Comparison of ENCODE assay signal across 26 cellular contexts in the genomic region with DNA sequence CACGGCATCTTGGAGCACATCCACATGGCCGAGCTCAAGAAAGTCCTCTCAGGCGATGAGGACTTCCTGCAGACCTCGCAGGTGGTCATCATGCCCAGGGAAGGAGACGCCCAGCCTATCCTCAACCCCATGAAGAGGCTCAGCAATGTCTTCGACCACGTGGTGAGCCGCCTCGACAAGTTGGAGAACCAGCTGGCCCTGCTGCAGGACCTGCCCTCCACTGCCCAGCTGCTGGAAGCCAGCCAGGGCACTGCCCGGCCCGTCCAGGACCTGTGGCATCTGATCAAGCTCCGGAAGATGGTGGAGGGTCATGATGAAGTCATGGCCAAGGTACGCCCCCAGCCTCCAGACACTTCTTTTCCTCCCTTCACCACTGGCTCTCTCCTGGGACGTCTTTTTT. TPM values are rescaled to one million over a fixed set of nuclear protein-coding genes. Genes with fewer than 3 reads are reported as not detected.
DNase-seq lines count a peak whose midpoint lies in the region; ATAC-seq, FAIRE-seq and TF ChIP-seq lines count a peak whose summit lies in the region.
"Had no signal": no experiment of that assay in that cellular context is flagged by ENCODE, and none has a peak within 500 bp of the region (broad histone marks: within the 10 kb centered on the region; RNA-seq: fewer than 3 reads in every experiment).

No MANE protein-coding gene starts in this region.

- H3K36me3 ChIP-seq in BLaER1 (no peaks in the 10 kb centered on the region), H1 (ENCODE audit: control insufficient read depth in 2 of 4, insufficient read depth in 4 of 4, low read length in 3 of 4) (no peaks in the 10 kb centered on the region), gastrocnemius medialis (no peaks in the 10 kb centered on the region)

- no peak overlapping the region for H3K14ac ChIP-seq in H1 (ENCODE audit: insufficient read length)

- POLR2A ChIA-PET in H1 (lab: Charles Lee; ENCODE audit: partially characterized antibody): interaction anchor here (1.3 to 1.7 kb wide), 7 partner anchors 9 to 99 kb away, joined by 3 to 9 read pairs (median 4); no protein-coding TSS in a partner anchor

- H3K4me3 Mint-ChIP-seq in stimulated activated effector memory CD8-positive, alpha-beta T cell treated with anti-CD3 and anti-CD28 coated beads, Interleukin-12 subunit alpha, Interleukin-12 subunit beta, amount 100 ng/mL, for 72 hours: no peak overlapping the region
- H3K4me3 Mint-ChIP-seq: CD8-positive, alpha-beta T cell; H9 had no signal

- no peak overlapping the region for H2AFZ ChIP-seq in H1 (ENCODE audit: low read length)
- H2AFZ ChIP-seq: GM23248 had no signal

- no peak overlapping the region for H4K5ac ChIP-seq in H1 (ENCODE audit: insufficient read length, low read depth, low read length)

- no peak overlapping the region for H4K91ac ChIP-seq in H1 (replicated peaks; ENCODE audit: insufficient read length, low read length)

- H3K4me1 ChIP-seq in BLaER1 (peaks cover 46% of the 10 kb centered on the region), H1 (replicated peaks in 1 of 4; ENCODE audit: control insufficient read depth in 3 of 4, insufficient read depth in 4 of 4, low read length in 3 of 4) (peaks cover 0 to 3% (median under 1%) of the 10 kb centered on the region in 4 experiments; a peak in 2 of 7 replicates), gastrocnemius medialis (no peaks in the 10 kb centered on the region)

- no peak for ATAC-seq in stimulated activated effector memory CD8-positive, alpha-beta T cell treated with anti-CD3 and anti-CD28 coated beads, Interleukin-12 subunit alpha, Interleukin-12 subunit beta, amount 100 ng/mL, for 72 hours
- ATAC-seq in gastrocnemius medialis: no peak
- ATAC-seq: CD8-positive, alpha-beta T cell had no signal

- TF ChIP-seq POLR2A in H1 (IDR thresholded peaks at IDR 0.05; ENCODE audit: control extremely low read depth in 1 of 2, low read depth in 2 of 2, low read length in 2 of 2) (no peak), gastrocnemius medialis (IDR thresholded peaks at IDR 0.05) (no peak)

- H2BK12ac ChIP-seq in H1 (ENCODE audit: low read depth, low read length): no peak overlapping the region

- H3K4me1 Mint-ChIP-seq in stimulated activated effector memory CD8-positive, alpha-beta T cell treated with anti-CD3 and anti-CD28 coated beads, Interleukin-12 subunit alpha, Interleukin-12 subunit beta, amount 100 ng/mL, for 72 hours: no peaks in the 10 kb centered on the region

- DNase-seq in HT-29 (ENCODE audit: low spot score): peak; percentile 30
- DNase-seq in H1 (ENCODE audit: low read depth in 1 of 2, low spot score in 2 of 2): no peak
- no peak for DNase-seq in stimulated activated effector memory CD8-positive, alpha-beta T cell treated with anti-CD3 and anti-CD28 coated beads, Interleukin-12 subunit alpha, Interleukin-12 subunit beta, amount 100 ng/mL, for 72 hours (ENCODE audit: low spot score in 2 of 2)
- no peak for DNase-seq in gastrocnemius medialis
- no peak for DNase-seq in posterior vena cava (ENCODE audit: low spot score)
- DNase-seq in epidermal melanocyte (ENCODE audit: insufficient read length, low spot score): no peak
- DNase-seq: C1 segment of cervical spinal cord; CD8-positive, alpha-beta T cell; H9; MV-4-11; NCI-H1105; NCI-H146; NCI-H1930; NCI-H2107; NCI-H446; NCI-H524 treated with DMSO at 0.1 percent for 48 hours; NCI-H82; NK-92 treated with Interleukin-12 subunit alpha and Interleukin-12 subunit beta, amount 100 ng/mL, for 24 hours; RPMI8226; SHP77 treated with DMSO at 0.1 percent for 48 hours; T-helper 1 cell had no signal

- H2BK5ac ChIP-seq in H1 (ENCODE audit: low read depth, low read length): no peak overlapping the region

- intact Hi-C loops in gastrocnemius medialis (cut with DNase I; ENCODE audit: low total_unique reads): no loop called here
- intact Hi-C loops in posterior vena cava (cut with DNase I): no loop called here

- no peak overlapping the region for H3K56ac ChIP-seq in H1 (replicated peaks; ENCODE audit: insufficient read length, low read depth, low read length)

- TF ChIP-seq EP300 in H1 (IDR thresholded peaks at IDR 0.05; ENCODE audit: borderline replicate concordance in 1 of 2, low read depth in 2 of 2, low read length in 2 of 2): no peak

- peak overlapping the region; percentile 60 for H3K27ac ChIP-seq in BLaER1
- no peak overlapping the region for H3K27ac ChIP-seq in H1 (ENCODE audit: low read depth, low read length)
- H3K27ac ChIP-seq in gastrocnemius medialis: no peak overlapping the region
- H3K27ac ChIP-seq: GM23248 had no signal

- H3K27ac Mint-ChIP-seq in stimulated activated effector memory CD8-positive, alpha-beta T cell treated with anti-CD3 and anti-CD28 coated beads, Interleukin-12 subunit alpha, Interleukin-12 subunit beta, amount 100 ng/mL, for 72 hours: peak overlapping the region; percentile 48
- H3K27ac Mint-ChIP-seq: CD8-positive, alpha-beta T cell had no signal

- no peaks in the 10 kb centered on the region for H3K79me2 ChIP-seq in H1 (ENCODE audit: control insufficient read depth in 1 of 2, insufficient read depth in 2 of 2, low read length in 2 of 2)

- TF ChIP-seq CTCF in H1 (IDR thresholded peaks at IDR 0.05; ENCODE audit: control extremely low read depth in 1 of 3, insufficient read depth in 1 of 3, low read depth in 1 of 3, low read length in 3 of 3) (no peak), gastrocnemius medialis (IDR thresholded peaks at IDR 0.05 in 4 of 5, conservative IDR thresholded peaks at IDR 0.05 in 1 of 5) (no peak)

- H3K27me3 ChIP-seq in BLaER1 (no peaks in the 10 kb centered on the region), H1 (replicated peaks in 1 of 4; ENCODE audit: control insufficient read depth in 3 of 4, extremely low read depth in 1 of 4, insufficient read depth in 3 of 4, low read length in 3 of 4) (no peaks in the 10 kb centered on the region), gastrocnemius medialis (no peaks in the 10 kb centered on the region)

- no peak for TF ChIP-seq RAD21 in H1 (IDR thresholded peaks at IDR 0.05 in 1 of 2, conservative IDR thresholded peaks at IDR 0.05 in 1 of 2; ENCODE audit: low read depth in 2 of 2, low read length in 2 of 2)

- no peaks in the 10 kb centered on the region for H3K23me2 ChIP-seq in H1 (ENCODE audit: low read depth, low read length)

- H2AK5ac ChIP-seq in H1 (ENCODE audit: low read depth, low read length): peak overlapping the region; percentile 90

- CTCF ChIA-PET in H1 (lab: Charles Lee; ENCODE audit: partially characterized antibody): interaction anchor here (1.0 to 40.7 kb wide), 6 partner anchors 9 to 93 kb away, joined by 3 to 968 read pairs (median 4); no protein-coding TSS in a partner anchor

- peak overlapping the region; percentile 18; the same call in 1 of the 2 replicates for H2BK20ac ChIP-seq in H1 (ENCODE audit: low read length)

- no peak overlapping the region for H2BK120ac ChIP-seq in H1 (replicated peaks; ENCODE audit: low read depth, low read length)

- H4K8ac ChIP-seq in H1 (ENCODE audit: extremely low read depth, insufficient read depth, low read length): no peak overlapping the region

- H3K36me3 Mint-ChIP-seq in stimulated activated effector memory CD8-positive, alpha-beta T cell treated with anti-CD3 and anti-CD28 coated beads, Interleukin-12 subunit alpha, Interleukin-12 subunit beta, amount 100 ng/mL, for 72 hours: no peaks in the 10 kb centered on the region
- H3K36me3 Mint-ChIP-seq: CD8-positive, alpha-beta T cell had no signal

- peak overlapping the region; percentile 32 for H3K18ac ChIP-seq in H1 (ENCODE audit: extremely low read depth, low read length)

- no peaks in the 10 kb centered on the region for H3K9me3 Mint-ChIP-seq in stimulated activated effector memory CD8-positive, alpha-beta T cell treated with anti-CD3 and anti-CD28 coated beads, Interleukin-12 subunit alpha, Interleukin-12 subunit beta, amount 100 ng/mL, for 72 hours
- H3K9me3 Mint-ChIP-seq: CD8-positive, alpha-beta T cell had no signal

- no peak overlapping the region for H3K23ac ChIP-seq in H1 (ENCODE audit: insufficient read length)

- H3K9me3 ChIP-seq in BLaER1 (no peaks in the 10 kb centered on the region), H1 (ENCODE audit: insufficient read depth in 2 of 2, low read depth in 1 of 2, low read length in 1 of 2) (no peaks in the 10 kb centered on the region), gastrocnemius medialis (no peaks in the 10 kb centered on the region)

- no peak overlapping the region for H3K9ac ChIP-seq in BLaER1
- H3K9ac ChIP-seq in H1 (replicated peaks in 1 of 4; ENCODE audit: extremely low read depth in 1 of 4, low read depth in 3 of 4, low read length in 3 of 4): no peak overlapping the region
- H3K9ac ChIP-seq: GM23248 had no signal

- FAIRE-seq in H1 (lab: Jason Lieb, UNC): no peak
- FAIRE-seq: G401.6 had no signal

- in situ Hi-C loops in gastrocnemius medialis (cut with MboI; ENCODE audit: low sequenced_read_pairs in 4 of 4): no loop called here

- H3K79me1 ChIP-seq in H1 (ENCODE audit: low read depth, low read length): no peaks in the 10 kb centered on the region

- no peaks in the 10 kb centered on the region for H4K20me1 ChIP-seq in BLaER1
- H4K20me1 ChIP-seq in H1 (replicated peaks in 1 of 2; ENCODE audit: control insufficient read depth in 1 of 2, insufficient read depth in 2 of 2, low read length in 2 of 2): peaks cover 0 to 2% of the 10 kb centered on the region in 2 experiments

- H3K4me3 ChIP-seq in BLaER1 (peak overlapping the region; percentile 34), H1 (ENCODE audit: extremely low read depth in 1 of 4, insufficient read depth in 2 of 4, low read depth in 3 of 4, low read length in 4 of 4) (no peak overlapping the region), gastrocnemius medialis (no peak overlapping the region)
- H3K4me3 ChIP-seq: GM23248 had no signal

- no peak overlapping the region for H3K4ac ChIP-seq in H1 (replicated peaks; ENCODE audit: insufficient read length, low read depth, low read length)

- WGBS in H1 (ENCODE audit: extremely low coverage in 1 of 2, insufficient coverage in 1 of 2, insufficient read length in 1 of 2, insufficient replicate concordance in 2 of 2, low coverage in 1 of 2, low lambda C conversion rate in 2 of 2, missing lambda C conversion rate in 1 of 2), 2 experiments: 96% methylated on average over 14 of the region's 14 CpGs; no CpG with 5 or more reads in 1 of the 2 experiments

- 0 out of 2 replicates have a peak overlapping the region, but pooled peaks have one; percentile 5 for H2BK15ac ChIP-seq in H1 (ENCODE audit: low read length)

- peak overlapping the region; percentile 82 for H3K4me2 ChIP-seq in BLaER1
- H3K4me2 ChIP-seq in H1 (ENCODE audit: insufficient read depth in 1 of 2, low read depth in 2 of 2, low read length in 2 of 2): no peak overlapping the region

RNA-seq across cellular contexts. Expression of gene C16orf96, which starts 0.4 kb away (rescaled TPM):
- total RNA-seq in HT-29 (2014; rRNA removed; shearing (Covaris generic)): not detected in 2 replicates
- 1.3 and 1.6 TPM in 2 replicates for total RNA-seq in H1 (2021; fragmentation: NEBNext Ultra II Directional; extraction: Animal tissue kit (Norgen Biotek cat#: 25700))
- 1.0 and 1.8 TPM in 2 replicates for polyA plus RNA-seq in H1 (2011; rRNA removed)
- 0.97 TPM for polyA plus RNA-seq in H1 (2011; cell fraction: cytosol; rRNA removed)
- polyA plus RNA-seq in H1 (2011; cell fraction: nucleus; rRNA removed): 2.1 TPM
- 1.4 to 2.0 TPM (median 1.5 TPM) in 4 replicates for polyA plus RNA-seq in H1 (2012, experiment 1 of 2)
- 1.1 TPM for polyA plus RNA-seq in H1 (2012, experiment 2 of 2)
- polyA plus RNA-seq in H1 (2013, experiment 1 of 2): 0.67 TPM
- 0.72 TPM for polyA plus RNA-seq in H1 (2013, experiment 2 of 2)
- 1.4 and 1.6 TPM in 2 replicates for polyA minus RNA-seq in H1 (2011; rRNA and poly(A)+ RNA removed)
- polyA minus RNA-seq in H1 (2011; cell fraction: cytosol; rRNA and poly(A)+ RNA removed): 1.5 TPM
- polyA minus RNA-seq in H1 (2011; cell fraction: nucleus; rRNA and poly(A)+ RNA removed): 1.9 TPM
- under 1 TPM in 2 of 4 donors, not detected in 2; 0.15 to 0.59 TPM for total RNA-seq in gastrocnemius medialis
- total RNA-seq in posterior vena cava: under 1 TPM; 0.09 to 0.10 TPM
- total RNA-seq: A172, GM23248, MCF 10A had no signal
- polyA plus RNA-seq: GM23248 had no signal

RNA-seq across cellular contexts. Expression of gene CDIP1, which starts 18.0 kb away (rescaled TPM):
- not detected in 2 replicates for total RNA-seq in HT-29 (2014; rRNA removed; shearing (Covaris generic))
- 73.7 and 76.3 TPM in 2 replicates for total RNA-seq in H1 (2021; fragmentation: NEBNext Ultra II Directional; extraction: Animal tissue kit (Norgen Biotek cat#: 25700))
- polyA plus RNA-seq in H1 (2011; rRNA removed): 56.6 and 91.0 TPM in 2 replicates
- 30.3 TPM for polyA plus RNA-seq in H1 (2011; cell fraction: cytosol; rRNA removed)
- polyA plus RNA-seq in H1 (2011; cell fraction: nucleus; rRNA removed): 56.4 TPM
- 63.4 to 93.4 TPM (median 83.5 TPM) in 4 replicates for polyA plus RNA-seq in H1 (2012, experiment 1 of 2)
- polyA plus RNA-seq in H1 (2012, experiment 2 of 2): 84.1 TPM
- 34.2 TPM for polyA plus RNA-seq in H1 (2013, experiment 1 of 2)
- 34.4 TPM for polyA plus RNA-seq in H1 (2013, experiment 2 of 2)
- 28.0 and 32.6 TPM in 2 replicates for polyA minus RNA-seq in H1 (2011; rRNA and poly(A)+ RNA removed)
- polyA minus RNA-seq in H1 (2011; cell fraction: cytosol; rRNA and poly(A)+ RNA removed): 24.1 TPM
- polyA minus RNA-seq in H1 (2011; cell fraction: nucleus; rRNA and poly(A)+ RNA removed): 26.3 TPM
- total RNA-seq in gastrocnemius medialis (10 to 100 TPM; 23.8 to 34.2 (median 25.4) TPM), posterior vena cava (10 to 100 TPM; 19.4 to 21.1 TPM)

RNA-seq across cellular contexts. Expression of gene UBALD1, which starts 58.1 kb away (rescaled TPM):
- total RNA-seq in HT-29 (2014; rRNA removed; shearing (Covaris generic)): 58.0 and 83.0 TPM in 2 replicates
- total RNA-seq in H1 (2021; fragmentation: NEBNext Ultra II Directional; extraction: Animal tissue kit (Norgen Biotek cat#: 25700)): 52.2 and 62.0 TPM in 2 replicates
- polyA plus RNA-seq in H1 (2011; rRNA removed): 28.6 and 48.9 TPM in 2 replicates
- polyA plus RNA-seq in H1 (2011; cell fraction: cytosol; rRNA removed): 20.7 TPM
- polyA plus RNA-seq in H1 (2011; cell fraction: nucleus; rRNA removed): 44.3 TPM
- 31.3 to 45.9 TPM (median 41.7 TPM) in 4 replicates for polyA plus RNA-seq in H1 (2012, experiment 1 of 2)
- polyA plus RNA-seq in H1 (2012, experiment 2 of 2): 25.4 TPM
- polyA plus RNA-seq in H1 (2013, experiment 1 of 2): 36.1 TPM
- polyA plus RNA-seq in H1 (2013, experiment 2 of 2): 36.7 TPM
- polyA minus RNA-seq in H1 (2011; rRNA and poly(A)+ RNA removed): 3.9 and 5.5 TPM in 2 replicates
- 28.0 TPM for polyA minus RNA-seq in H1 (2011; cell fraction: cytosol; rRNA and poly(A)+ RNA removed)
- polyA minus RNA-seq in H1 (2011; cell fraction: nucleus; rRNA and poly(A)+ RNA removed): 45.1 TPM
- total RNA-seq in gastrocnemius medialis (10 to 100 TPM; 13.5 to 19.0 (median 15.4) TPM), posterior vena cava (10 to 100 TPM; 15.6 to 16.4 TPM)

Comparison
In these comparisons a context has a peak if more than half of its experiments do, and no peak if none do; other contexts are left out.
1. RNA of gene CDIP1, which starts 18.0 kb away (total RNA-seq): 73.7 to 76.3 TPM in H1, 23.8 to 34.2 TPM in gastrocnemius medialis and 19.4 to 21.1 TPM in posterior vena cava; not detected in HT-29; every median in the first group is over 10 times any median in the second.